In the genomic region with DNA sequence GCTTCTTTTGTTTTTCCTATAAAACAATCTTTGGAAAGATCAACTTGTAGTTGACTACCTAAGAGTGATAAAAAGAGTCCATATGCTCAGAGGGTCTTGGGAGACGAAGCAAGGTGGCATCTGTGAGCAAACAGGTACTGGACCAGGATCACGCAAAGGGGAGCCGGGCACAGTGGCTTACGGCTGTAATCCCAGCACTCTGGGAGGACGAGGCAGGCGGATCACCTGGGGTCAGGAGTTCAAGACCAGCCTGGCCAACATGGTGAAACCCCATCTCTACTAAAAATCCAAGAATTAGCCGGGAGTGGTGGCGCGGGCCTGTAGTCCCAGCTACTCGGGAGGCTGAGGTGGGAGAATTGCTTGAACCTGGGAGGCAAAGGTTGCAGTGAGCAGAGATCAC, we compare ENCODE assay signal across 1 cellular context.
TF ChIP-seq lines count a peak whose summit lies in the region.

No MANE protein-coding gene starts in this region.

TF ChIP-seq in HepG2, 621 proteins besides CTCF, POLR2A, EP300 and RAD21:
- TF ChIP-seq ZNF460 (CRISPR knock-in tag; IDR thresholded peaks at IDR 0.05; ENCODE audit: borderline replicate concordance) = peak; percentile 27; the same call in 1 of the 2 replicates
TF ChIP-seq in HepG2: peak in this region for 1; not testable (repeated sequence) for 620.
